ENCODE assay signal across 11 cellular contexts in the genomic region with DNA sequence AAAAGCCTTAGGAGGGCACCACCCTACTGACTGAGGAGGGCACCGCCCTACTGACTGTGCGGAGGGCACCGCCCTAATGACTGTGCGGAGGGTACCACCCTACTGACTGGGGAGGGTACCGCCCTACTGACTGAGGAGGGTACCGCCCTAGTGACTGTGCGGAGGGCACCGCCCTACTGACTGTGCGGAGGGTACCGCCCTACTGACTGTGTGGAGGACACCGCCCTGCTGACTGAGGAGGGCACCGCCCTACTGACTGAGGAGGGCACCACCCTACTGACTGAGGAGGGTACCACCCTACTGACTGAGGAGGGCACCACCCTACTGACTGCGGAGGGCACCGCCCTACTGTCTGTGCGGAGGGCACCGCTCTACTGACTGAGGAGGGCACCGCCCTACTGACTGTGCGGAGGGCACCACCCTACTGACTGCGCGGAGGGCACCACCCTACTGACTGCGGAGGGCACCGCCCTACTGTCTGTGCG.
DNase-seq lines count a peak whose midpoint lies in the region; ATAC-seq and TF ChIP-seq lines count a peak whose summit lies in the region.
"Had no signal": no experiment of that assay in that cellular context is flagged by ENCODE, and none has a peak within 500 bp of the region (broad histone marks: within the 10 kb centered on the region; RNA-seq: fewer than 3 reads in every experiment).

No MANE protein-coding gene starts in this region.

- H2AFZ ChIP-seq in OCI-LY3 (ENCODE audit: low read depth, low read length) = peak overlapping the region; percentile 5; the same call in 1 of the 2 replicates
- no peak overlapping the region for H2AFZ ChIP-seq in smooth muscle cell (ENCODE audit: low read depth)

- H3K9ac ChIP-seq in OCI-LY3 (ENCODE audit: low read length) (peak overlapping the region; percentile 38; the same call in 1 of the 2 replicates), smooth muscle cell (ENCODE audit: low read depth) (no peak overlapping the region)
- H3K9ac ChIP-seq: BLaER1 had no signal

- H3K9me3 ChIP-seq in OCI-LY3 (ENCODE audit: insufficient read depth, low read length) (no peaks in the 10 kb centered on the region), smooth muscle cell (replicated peaks; ENCODE audit: low read depth) (no peaks in the 10 kb centered on the region)
- H3K9me3 ChIP-seq: ascending aorta had no signal

- H3F3A ChIP-seq in smooth muscle cell (ENCODE audit: low read depth) = no peaks in the 10 kb centered on the region

- intact Hi-C loops in activated T-helper 2 cell treated with anti-CD3 and anti-CD28 coated beads, Interferon-gamma antibody, Interleukin-2, Interleukin-4, amounts not matched to agents 10 μg/mL and 5 μg/mL and 100 μg/mL, durations not matched to agents 14 hours and 24 hours and 36 hours (cut with micrococcal nuclease) = loop anchor here (1.0 to 10.0 kb wide), 3 partner anchors 181 to 368 kb away; a partner anchor contains a TSS

- peak overlapping the region; percentile 72 for H3K4me3 ChIP-seq in OCI-LY3 (ENCODE audit: low read length)
- no peak overlapping the region for H3K4me3 ChIP-seq in smooth muscle cell
- H3K4me3 ChIP-seq: BLaER1 had no signal

- H3K4me2 ChIP-seq in OCI-LY3 (ENCODE audit: low read length) (peak overlapping the region; percentile 69), smooth muscle cell (no peak overlapping the region)
- H3K4me2 ChIP-seq: BLaER1 had no signal

- H3K27me3 Mint-ChIP-seq in stimulated activated memory B cell treated with anti-CD40 and anti-IgM and Interleukin-4, amounts not matched to agents 10 μg/mL and 1 μg/mL and 100 μg/mL, for 72 hours = no peaks in the 10 kb centered on the region
- H3K27me3 Mint-ChIP-seq in activated T-helper 2 cell treated with anti-CD3 and anti-CD28 coated beads, Interferon-gamma antibody, Interleukin-2, Interleukin-4, amounts not matched to agents 10 μg/mL and 5 μg/mL and 100 μg/mL, durations not matched to agents 14 hours and 24 hours and 36 hours (ENCODE audit: low read depth) = no peaks in the 10 kb centered on the region
- H3K27me3 Mint-ChIP-seq: naive thymus-derived CD4-positive, alpha-beta T cell had no signal

- H3K36me3 ChIP-seq in OCI-LY3 (replicated peaks; ENCODE audit: low read depth, low read length) (no peaks in the 10 kb centered on the region), smooth muscle cell (ENCODE audit: low read depth) (no peaks in the 10 kb centered on the region)
- H3K36me3 ChIP-seq: ascending aorta had no signal

- H3K4me1 ChIP-seq in OCI-LY3 (ENCODE audit: low read length) (peaks cover 18% of the 10 kb centered on the region), smooth muscle cell (ENCODE audit: low read depth) (no peaks in the 10 kb centered on the region)
- H3K4me1 ChIP-seq: ascending aorta had no signal

- H3K27ac ChIP-seq in OCI-LY3 (ENCODE audit: low read length) (no peak overlapping the region; the same call in 1 of the 2 replicates), smooth muscle cell (ENCODE audit: low read depth) (no peak overlapping the region)
- H3K27ac ChIP-seq: ascending aorta, BLaER1 had no signal

- H3K27me3 ChIP-seq in OCI-LY3 (ENCODE audit: low read depth, low read length) = no peaks in the 10 kb centered on the region
- no peaks in the 10 kb centered on the region for H3K27me3 ChIP-seq in smooth muscle cell (ENCODE audit: low read depth)
- H3K27me3 ChIP-seq: ascending aorta, BLaER1 had no signal

- TF ChIP-seq CTCF in OCI-LY3 (IDR thresholded peaks at IDR 0.05; ENCODE audit: low read depth, low read length) = peak; percentile 3; the same call in 1 of the 2 replicates
- no peak for TF ChIP-seq CTCF in smooth muscle cell (IDR thresholded peaks at IDR 0.05; ENCODE audit: borderline replicate concordance, insufficient read depth, poor library complexity, severe bottlenecking)

- 92% methylated on average over 22 of the region's 23 CpGs for whole genome bisulfite sequencing in smooth muscle cell (ENCODE audit: low lambda C conversion rate)

- peaks cover 14% of the 10 kb centered on the region for H3K4me1 Mint-ChIP-seq in stimulated activated memory B cell treated with anti-CD40 and anti-IgM and Interleukin-4, amounts not matched to agents 10 μg/mL and 1 μg/mL and 100 μg/mL, for 72 hours
- peaks cover 7% of the 10 kb centered on the region for H3K4me1 Mint-ChIP-seq in activated T-helper 2 cell treated with anti-CD3 and anti-CD28 coated beads, Interferon-gamma antibody, Interleukin-2, Interleukin-4, amounts not matched to agents 10 μg/mL and 5 μg/mL and 100 μg/mL, durations not matched to agents 14 hours and 24 hours and 36 hours (ENCODE audit: low read depth)

- peak overlapping the region; percentile 54 for H3K27ac Mint-ChIP-seq in stimulated activated memory B cell treated with anti-CD40 and anti-IgM and Interleukin-4, amounts not matched to agents 10 μg/mL and 1 μg/mL and 100 μg/mL, for 72 hours
- no peak overlapping the region for H3K27ac Mint-ChIP-seq in activated T-helper 2 cell treated with anti-CD3 and anti-CD28 coated beads, Interferon-gamma antibody, Interleukin-2, Interleukin-4, amounts not matched to agents 10 μg/mL and 5 μg/mL and 100 μg/mL, durations not matched to agents 14 hours and 24 hours and 36 hours

- H3K79me2 ChIP-seq in OCI-LY3 (ENCODE audit: low read length) = no peaks in the 10 kb centered on the region
- no peaks in the 10 kb centered on the region for H3K79me2 ChIP-seq in smooth muscle cell (ENCODE audit: low read depth)

- H3K4me3 Mint-ChIP-seq in stimulated activated memory B cell treated with anti-CD40 and anti-IgM and Interleukin-4, amounts not matched to agents 10 μg/mL and 1 μg/mL and 100 μg/mL, for 72 hours = peak overlapping the region; percentile 41
- no peak overlapping the region for H3K4me3 Mint-ChIP-seq in activated T-helper 2 cell treated with anti-CD3 and anti-CD28 coated beads, Interferon-gamma antibody, Interleukin-2, Interleukin-4, amounts not matched to agents 10 μg/mL and 5 μg/mL and 100 μg/mL, durations not matched to agents 14 hours and 24 hours and 36 hours (ENCODE audit: low read depth)

- peak; percentile 7 for DNase-seq in stimulated activated CD8-positive, alpha-beta memory T cell treated with anti-CD3 and anti-CD28 coated beads, Interleukin-12 subunit alpha, Interleukin-12 subunit beta, amount 100 ng/mL, for 1 hour (ENCODE audit: low read depth)
- no peak for DNase-seq in stimulated activated CD8-positive, alpha-beta memory T cell treated with anti-CD3 and anti-CD28 coated beads, Interleukin-4, amount 100 ng/mL, for 48 hours
- peak; percentile 7 for DNase-seq in activated T-helper 9 cell treated with anti-CD3 and anti-CD28 coated beads, Interleukin-2, amount 50 U/mL, for 16 hours (ENCODE audit: low read depth)
- no peak for DNase-seq in activated T-helper 2 cell treated with anti-CD3 and anti-CD28 coated beads, Interferon-gamma antibody, Interleukin-2, Interleukin-4, amounts not matched to agents 10 μg/mL and 5 μg/mL and 100 μg/mL, durations not matched to agents 14 hours and 24 hours and 36 hours (ENCODE audit: low spot score)
- no peak for DNase-seq in NCI-H1436 (lab: John Stamatoyannopoulos, UW)
- no peak for DNase-seq in smooth muscle cell (lab: John Stamatoyannopoulos, UW; ENCODE audit: unreplicated experiment)

- no peaks in the 10 kb centered on the region for H3K9me3 Mint-ChIP-seq in stimulated activated memory B cell treated with anti-CD40 and anti-IgM and Interleukin-4, amounts not matched to agents 10 μg/mL and 1 μg/mL and 100 μg/mL, for 72 hours
- H3K9me3 Mint-ChIP-seq in activated T-helper 2 cell treated with anti-CD3 and anti-CD28 coated beads, Interferon-gamma antibody, Interleukin-2, Interleukin-4, amounts not matched to agents 10 μg/mL and 5 μg/mL and 100 μg/mL, durations not matched to agents 14 hours and 24 hours and 36 hours = no peaks in the 10 kb centered on the region
- H3K9me3 Mint-ChIP-seq: naive thymus-derived CD4-positive, alpha-beta T cell had no signal

- H4K20me1 ChIP-seq in OCI-LY3 (ENCODE audit: insufficient read depth, low read length) = peaks cover 3% of the 10 kb centered on the region; the same call in 1 of the 2 replicates
- peaks cover 10% of the 10 kb centered on the region for H4K20me1 ChIP-seq in smooth muscle cell (ENCODE audit: low read depth)

- ATAC-seq in stimulated activated memory B cell treated with anti-CD40 and anti-IgM and Interleukin-4, amounts not matched to agents 10 μg/mL and 1 μg/mL and 100 μg/mL, for 72 hours = no peak

- no peaks in the 10 kb centered on the region for H3K36me3 Mint-ChIP-seq in stimulated activated memory B cell treated with anti-CD40 and anti-IgM and Interleukin-4, amounts not matched to agents 10 μg/mL and 1 μg/mL and 100 μg/mL, for 72 hours
- H3K36me3 Mint-ChIP-seq in activated T-helper 2 cell treated with anti-CD3 and anti-CD28 coated beads, Interferon-gamma antibody, Interleukin-2, Interleukin-4, amounts not matched to agents 10 μg/mL and 5 μg/mL and 100 μg/mL, durations not matched to agents 14 hours and 24 hours and 36 hours (ENCODE audit: low read depth) = no peaks in the 10 kb centered on the region

Comparison
In these comparisons a context has a peak if more than half of its experiments do, and no peak if none do; other contexts are left out.
1. DNase-seq: peak in stimulated activated CD8-positive, alpha-beta memory T cell treated with anti-CD3 and anti-CD28 coated beads, Interleukin-12 subunit alpha, Interleukin-12 subunit beta, amount 100 ng/mL, for 1 hour (single experiment) and activated T-helper 9 cell treated with anti-CD3 and anti-CD28 coated beads, Interleukin-2, amount 50 U/mL, for 16 hours (single experiment); none in stimulated activated CD8-positive, alpha-beta memory T cell treated with anti-CD3 and anti-CD28 coated beads, Interleukin-4, amount 100 ng/mL, for 48 hours (single experiment), activated T-helper 2 cell treated with anti-CD3 and anti-CD28 coated beads, Interferon-gamma antibody, Interleukin-2, Interleukin-4, amounts not matched to agents 10 μg/mL and 5 μg/mL and 100 μg/mL, durations not matched to agents 14 hours and 24 hours and 36 hours (single experiment), NCI-H1436 (single experiment) and smooth muscle cell (single experiment).